Comparison of ENCODE assay signal across 13 cellular contexts in the genomic region with DNA sequence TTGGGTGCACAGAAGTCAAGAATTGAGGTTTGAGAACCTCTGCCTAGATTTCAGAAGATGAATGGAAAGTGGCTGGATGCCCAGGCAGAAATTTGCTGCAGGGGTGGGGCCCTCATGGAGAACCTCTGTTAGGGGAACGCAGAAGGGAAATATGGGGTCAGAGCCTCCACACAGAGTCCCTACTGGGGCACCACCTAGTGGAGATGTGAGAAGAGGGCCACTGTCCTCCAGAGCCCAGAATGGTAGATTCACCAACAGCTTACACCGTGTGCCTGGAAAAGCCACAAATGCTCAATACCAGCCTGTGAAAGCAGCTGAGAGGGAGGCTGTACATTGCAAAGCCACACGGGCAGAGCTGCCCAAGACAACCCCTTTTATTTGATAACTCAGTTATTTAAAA.
A peak's percentile ranks its signal among the peaks of the same experiment; 100 is the strongest.
DNase-seq lines count a peak whose midpoint lies in the region; ATAC-seq, FAIRE-seq and TF ChIP-seq lines count a peak whose summit lies in the region.
"Had no signal": no experiment of that assay in that cellular context is flagged by ENCODE, and none has a peak within 500 bp of the region (broad histone marks: within the 10 kb centered on the region; RNA-seq: fewer than 3 reads in every experiment).

No MANE protein-coding gene starts in this region.

- no peak for ATAC-seq in activated CD4-positive, alpha-beta T cell treated with anti-CD3 and anti-CD28 coated beads for 36 hours
- ATAC-seq in HG03442 (IDR thresholded peaks at IDR 0.05; ENCODE audit: unreplicated experiment) = no peak
- ATAC-seq: activated naive CD4-positive, alpha-beta T cell treated with anti-CD3 and anti-CD28 coated beads, Interleukin-2, amount 50 U/mL, for 72 hours had no signal

- H3K79me2 ChIP-seq in keratinocyte (ENCODE audit: control insufficient read depth, insufficient read depth, low read length) (no peaks in the 10 kb centered on the region), mesendoderm (ENCODE audit: control insufficient read depth, insufficient read depth, low read length) (no peaks in the 10 kb centered on the region)
- H3K79me2 ChIP-seq: parathyroid adenoma had no signal

- H3K4me2 ChIP-seq in keratinocyte (ENCODE audit: control insufficient read depth, extremely low read depth, insufficient read depth, low read depth, low read length) (no peak overlapping the region), mesendoderm (ENCODE audit: low read length) (no peak overlapping the region)

- POLR2A ChIA-PET in activated CD4-positive, alpha-beta T cell treated with anti-CD3 and anti-CD28 coated beads for 36 hours (lab: Charles Lee) = no interaction called here

- no peak overlapping the region for H3K27ac Mint-ChIP-seq in activated CD4-positive, alpha-beta T cell treated with anti-CD3 and anti-CD28 coated beads for 36 hours
- H3K27ac Mint-ChIP-seq: activated naive CD4-positive, alpha-beta T cell treated with anti-CD3 and anti-CD28 coated beads, Interleukin-2, amount 50 U/mL, for 72 hours had no signal

- no peak for FAIRE-seq in keratinocyte (lab: Jason Lieb, UNC)

- H2AK5ac ChIP-seq in mesendoderm (ENCODE audit: low read length) = no peak overlapping the region

- in situ Hi-C loops in GM13977 (cut with MboI; ENCODE audit: low pct_unique_long_range_greater_than_20kb, low sequenced_read_pairs, unreplicated experiment) = no loop called here

- no CpG with 5 or more reads among the region's 3 CpGs for WGBS in mesendoderm (ENCODE audit: extremely low coverage, insufficient coverage, low lambda C conversion rate)

- no peaks in the 10 kb centered on the region for H4K20me1 ChIP-seq in keratinocyte (ENCODE audit: control insufficient read depth, extremely low read depth, insufficient read depth, low read length)

- H3K27me3 ChIP-seq in keratinocyte (ENCODE audit: control insufficient read depth, extremely low read depth, insufficient read depth, low read length) (no peaks in the 10 kb centered on the region), mesendoderm (ENCODE audit: insufficient read depth, low read length, poor library complexity) (no peaks in the 10 kb centered on the region), vagina (no peaks in the 10 kb centered on the region)
- H3K27me3 ChIP-seq: MG63, transverse colon had no signal

- no peaks in the 10 kb centered on the region for H3K36me3 Mint-ChIP-seq in activated CD4-positive, alpha-beta T cell treated with anti-CD3 and anti-CD28 coated beads for 36 hours (ENCODE audit: low read depth)

- H4K8ac ChIP-seq in mesendoderm (ENCODE audit: low read depth, low read length) = no peak overlapping the region

- DNase-seq in activated CD4-positive, alpha-beta T cell treated with anti-CD3 and anti-CD28 coated beads for 36 hours = peak; percentile 38
- DNase-seq in activated CD4-positive, alpha-beta T cell treated with anti-CD3 and anti-CD28 coated beads for 1 hour = no peak
- DNase-seq in GM13977 (ENCODE audit: low spot score) (no peak), keratinocyte (ENCODE audit: low read depth, low spot score) (no peak), mesendoderm (no peak), vagina (ENCODE audit: extremely low spot score in 2 of 2) (no peak)
- DNase-seq in activated CD4-positive, alpha-beta T cell treated with anti-CD3 and anti-CD28 coated beads, Interleukin-2, amount 50 U/mL, for 48 hours = peak; percentile 4 to 6
- DNase-seq: MG63, T-helper 9 cell, transverse colon had no signal

- intact Hi-C loops in activated CD4-positive, alpha-beta T cell treated with anti-CD3 and anti-CD28 coated beads for 36 hours (cut with DNase I, micrococcal nuclease) = loop anchor here in 1 of 2 experiments (10.0 kb wide), 2 partner anchors 820 to 1130 kb away; no protein-coding TSS in a partner anchor
- intact Hi-C loops in vagina (cut with DNase I) = no loop called here

- H3K56ac ChIP-seq in mesendoderm (ENCODE audit: low read length) = no peak overlapping the region

- dilution Hi-C loops in keratinocyte (cut with MboI; ENCODE audit: extremely low pct_ligation_motif_present, low sequenced_read_pairs) = no loop called here

- CTCF ChIA-PET in activated CD4-positive, alpha-beta T cell treated with anti-CD3 and anti-CD28 coated beads for 36 hours (lab: Charles Lee) = no interaction called here

- H3K4me3 Mint-ChIP-seq in activated CD4-positive, alpha-beta T cell treated with anti-CD3 and anti-CD28 coated beads for 36 hours = no peak overlapping the region

- no peaks in the 10 kb centered on the region for H3K4me1 Mint-ChIP-seq in activated CD4-positive, alpha-beta T cell treated with anti-CD3 and anti-CD28 coated beads for 36 hours

- H3K4me3 ChIP-seq in keratinocyte (ENCODE audit: control insufficient read depth in 2 of 3, extremely low read depth in 1 of 3, insufficient read depth in 2 of 3, low read depth in 1 of 3, low read length in 3 of 3) (no peak overlapping the region), mesendoderm (ENCODE audit: low read length) (no peak overlapping the region), vagina (no peak overlapping the region)
- H3K4me3 ChIP-seq: MG63, transverse colon had no signal

- peaks cover 5% of the 10 kb centered on the region for H3K9me3 Mint-ChIP-seq in activated CD4-positive, alpha-beta T cell treated with anti-CD3 and anti-CD28 coated beads for 36 hours (ENCODE audit: low read depth)

- no peaks in the 10 kb centered on the region for H3K27me3 Mint-ChIP-seq in activated CD4-positive, alpha-beta T cell treated with anti-CD3 and anti-CD28 coated beads for 36 hours

- no peaks in the 10 kb centered on the region for H3K9me1 ChIP-seq in keratinocyte (ENCODE audit: control insufficient read depth, extremely low read depth, insufficient read depth, low read length)

- no peak overlapping the region for H3K4ac ChIP-seq in mesendoderm (ENCODE audit: low read depth, low read length)

- no peak overlapping the region for H3K9ac ChIP-seq in keratinocyte (ENCODE audit: control insufficient read depth, extremely low read depth, insufficient read depth, low read length)
- no peak overlapping the region for H3K9ac ChIP-seq in mesendoderm (ENCODE audit: low read length)
- H3K9ac ChIP-seq: parathyroid adenoma had no signal

- no peak for TF ChIP-seq POLR2A in vagina (IDR thresholded peaks at IDR 0.05)

- no peaks in the 10 kb centered on the region for H3K36me3 ChIP-seq in keratinocyte (ENCODE audit: control insufficient read depth in 2 of 2, extremely low read depth in 1 of 2, insufficient read depth in 2 of 2, low read length in 2 of 2)
- no peaks in the 10 kb centered on the region for H3K36me3 ChIP-seq in mesendoderm (ENCODE audit: control insufficient read depth, insufficient read depth, low read length)
- no peaks in the 10 kb centered on the region for H3K36me3 ChIP-seq in vagina
- H3K36me3 ChIP-seq: MG63, transverse colon had no signal

- H2AFZ ChIP-seq in keratinocyte (ENCODE audit: control insufficient read depth, low read length) = no peak overlapping the region
- H2AFZ ChIP-seq: parathyroid adenoma had no signal

- no peaks in the 10 kb centered on the region for H3K79me1 ChIP-seq in mesendoderm (ENCODE audit: low read length)

- H2BK15ac ChIP-seq in mesendoderm (replicated peaks; ENCODE audit: low read depth) = no peak overlapping the region

- H3K23ac ChIP-seq in mesendoderm (ENCODE audit: low read length) = no peak overlapping the region

- H3K27ac ChIP-seq in keratinocyte (ENCODE audit: control insufficient read depth, insufficient read depth, low read length) (no peak overlapping the region), mesendoderm (ENCODE audit: low read depth, low read length) (no peak overlapping the region), vagina (no peak overlapping the region)
- H3K27ac ChIP-seq: parathyroid adenoma, transverse colon had no signal

- no peak overlapping the region for H4K5ac ChIP-seq in mesendoderm (ENCODE audit: low read length)

- TF ChIP-seq CTCF in GM13977 (IDR thresholded peaks at IDR 0.05; ENCODE audit: extremely low read depth, insufficient read depth, missing control alignments) (peak; percentile 54), keratinocyte (optimal IDR thresholded peaks at IDR 0.05 in 1 of 3, IDR thresholded peaks at IDR 0.05 in 1 of 3, conservative IDR thresholded peaks at IDR 0.05 in 1 of 3; ENCODE audit: extremely low read depth in 1 of 3, insufficient read depth in 2 of 3, low read length in 3 of 3) (peak in 2 of 3 experiments; percentile 20 to 26), vagina (IDR thresholded peaks at IDR 0.05) (no peak)

- no peak overlapping the region for H2BK5ac ChIP-seq in mesendoderm (ENCODE audit: low read length)

- no peak overlapping the region for H3K18ac ChIP-seq in mesendoderm (ENCODE audit: low read length)

- H3K4me1 ChIP-seq in keratinocyte (ENCODE audit: control insufficient read depth, extremely low read depth, insufficient read depth, low read length) (no peaks in the 10 kb centered on the region), mesendoderm (ENCODE audit: control insufficient read depth, low read depth, low read length) (no peaks in the 10 kb centered on the region), vagina (no peaks in the 10 kb centered on the region)
- H3K4me1 ChIP-seq: parathyroid adenoma, transverse colon had no signal

- no peak overlapping the region for H2BK120ac ChIP-seq in mesendoderm (ENCODE audit: low read depth, low read length)

- H3K9me3 ChIP-seq in keratinocyte (ENCODE audit: control insufficient read depth, low read depth, low read length) (no peaks in the 10 kb centered on the region), vagina (no peaks in the 10 kb centered on the region)
- H3K9me3 ChIP-seq: MG63, transverse colon had no signal

Comparison
In these comparisons a context has a peak if more than half of its experiments do, and no peak if none do; other contexts are left out.
1. DNase-seq: peak in activated CD4-positive, alpha-beta T cell treated with anti-CD3 and anti-CD28 coated beads for 36 hours (single experiment) and activated CD4-positive, alpha-beta T cell treated with anti-CD3 and anti-CD28 coated beads, Interleukin-2, amount 50 U/mL, for 48 hours (2 of 2); none in activated CD4-positive, alpha-beta T cell treated with anti-CD3 and anti-CD28 coated beads for 1 hour (single experiment), GM13977 (single experiment), keratinocyte (single experiment), mesendoderm (single experiment) and vagina (0 of 2).
2. CTCF ChIP-seq: peak in GM13977 (single experiment) and keratinocyte (2 of 3); none in vagina (0 of 3).